Comparison of ENCODE assay signal across 1 cellular context in genomic region chr22:38728899-38729796, GRCh38.
TF ChIP-seq lines count a peak whose summit lies in the region.

No MANE protein-coding gene starts in this region.

TF ChIP-seq in IMR-90, 13 proteins besides CTCF, POLR2A, EP300 and RAD21 (continued from another document):
- TF ChIP-seq ELK1 (IDR thresholded peaks at IDR 0.05; ENCODE audit: borderline replicate concordance, low read depth, low read length) (no peak), USF2 (IDR thresholded peaks at IDR 0.05; ENCODE audit: low read depth, low read length) (no peak), SMC3 (IDR thresholded peaks at IDR 0.05; ENCODE audit: low read depth, low read length) (no peak), CEBPB (IDR thresholded peaks at IDR 0.05; ENCODE audit: low read depth, low read length) (no peak), RCOR1 (IDR thresholded peaks at IDR 0.05; ENCODE audit: insufficient replicate concordance, low read length) (no peak), MXI1 (IDR thresholded peaks at IDR 0.05; ENCODE audit: borderline replicate concordance, low read depth, low read length) (no peak), BHLHE40 (IDR thresholded peaks at IDR 0.05; ENCODE audit: low read depth, low read length) (no peak), RFX5 (IDR thresholded peaks at IDR 0.05; ENCODE audit: low read depth, low read length) (no peak)
